Comparison of ENCODE assay signal across 7 cellular contexts in genomic region chr5:127679691-127680090, GRCh38. TPM values are rescaled to one million over a fixed set of nuclear protein-coding genes. Genes with fewer than 3 reads are reported as not detected.
"Had no signal": no experiment of that assay in that cellular context is flagged by ENCODE, and none has a peak within 500 bp of the region (broad histone marks: within the 10 kb centered on the region; RNA-seq: fewer than 3 reads in every experiment).

No MANE protein-coding gene starts in this region.

RNA-seq across cellular contexts. Expression of gene CCDC192, which starts 23.5 kb away (rescaled TPM):
- total RNA-seq: GM23248, H4, HFFc6, HT1080, IMR-90 had no signal
- polyA plus RNA-seq: IMR-90 had no signal

RNA-seq across cellular contexts. Expression of gene CTXN3, which starts 30.8 kb away (rescaled TPM):
- total RNA-seq: GM23248, H4, H7, HFFc6, HT1080, IMR-90, K562 had no signal
- polyA plus RNA-seq: GM23248, IMR-90, K562 had no signal
